ENCODE assay signal across 8 cellular contexts in genomic region chr19:41531438-41532311, GRCh38. TPM values are rescaled to one million over a fixed set of nuclear protein-coding genes. Genes with fewer than 3 reads are reported as not detected.
DNase-seq lines count a peak whose midpoint lies in the region; ATAC-seq and TF ChIP-seq lines count a peak whose summit lies in the region.

No MANE protein-coding gene starts in this region.

- peak overlapping the region; percentile 79 to 93 (median 88) for H3K4me3 Mint-ChIP-seq in naive B cell

- H3K4me1 Mint-ChIP-seq in naive B cell, result peaks cover 67 to 92% (median 77%) of the 10 kb centered on the region in 3 donors

- H3K9ac ChIP-seq in subcutaneous abdominal adipose tissue (ENCODE audit: low read length in 5 of 5), result peak overlapping the region in 3 of 5 donors; percentile 62 to 69 (median 63)

- H3K27me3 ChIP-seq in subcutaneous abdominal adipose tissue (ENCODE audit: control insufficient read depth in 5 of 5, insufficient read depth in 4 of 5, low read length in 5 of 5), result no peaks in the 10 kb centered on the region

- peak; percentile 72 to 74 for ATAC-seq in naive B cell (ENCODE audit: low read depth in 2 of 2)
- no peak for ATAC-seq in HG03039 (IDR thresholded peaks at IDR 0.05; ENCODE audit: unreplicated experiment)

- peaks cover 8 to 34% (median 29%) of the 10 kb centered on the region in 7 donors for H3K9me3 Mint-ChIP-seq in naive B cell

- H3K27ac ChIP-seq in subcutaneous abdominal adipose tissue (ENCODE audit: low read depth, low read length), result peak overlapping the region; percentile 52

- DNase-seq in KBM-7 (peak; percentile 98), dermis blood vessel endothelial cell (peak; percentile 99), naive B cell (peak; percentile 85), NCI-H1436 treated with DMSO at 0.1 percent for 48 hours (lab: John Stamatoyannopoulos, UW) (no peak)
- peak; percentile 78 to 86 for DNase-seq in activated CD4-positive, alpha-beta T cell treated with anti-CD3 and anti-CD28 coated beads for 4 hours

- peaks cover 0 to 16% of the 10 kb centered on the region in 2 donors for H3K36me3 Mint-ChIP-seq in naive B cell

- H3K4me3 ChIP-seq in GM12875 (ENCODE audit: low read depth, low read length), result peak overlapping the region; percentile 53
- H3K4me3 ChIP-seq in subcutaneous abdominal adipose tissue (ENCODE audit: low read depth in 1 of 5, low read length in 5 of 5), result peak overlapping the region; percentile 41 to 70 (median 56)

- TF ChIP-seq CTCF in GM12875 (IDR thresholded peaks at IDR 0.05; ENCODE audit: borderline replicate concordance, insufficient read depth, low read depth, low read length), result no peak

- H3K27me3 Mint-ChIP-seq in naive B cell, result no peaks in the 10 kb centered on the region

- H3K9me3 ChIP-seq in subcutaneous abdominal adipose tissue (ENCODE audit: control insufficient read depth in 5 of 5, low read length in 5 of 5), result peaks cover 0 to 20% (median 6%) of the 10 kb centered on the region in 5 donors

- H3K27ac Mint-ChIP-seq in naive B cell, result peak overlapping the region; percentile 90 to 99 (median 94)

- in situ Hi-C loops in KBM-7 (cut with MboI; ENCODE audit: low pct_unique_long_range_greater_than_20kb, low sequenced_read_pairs), result no loop called here

- H3K4me1 ChIP-seq in subcutaneous abdominal adipose tissue (ENCODE audit: control insufficient read depth in 5 of 5, insufficient read depth in 5 of 5, low read length in 5 of 5), result peaks cover 5 to 56% (median 35%) of the 10 kb centered on the region in 5 donors

- H3K36me3 ChIP-seq in subcutaneous abdominal adipose tissue (ENCODE audit: control insufficient read depth in 5 of 5, insufficient read depth in 5 of 5, low read length in 5 of 5), result no peaks in the 10 kb centered on the region

RNA-seq across cellular contexts. Expression of gene CEACAM21, which starts 44.3 kb away (rescaled TPM):
- total RNA-seq in dermis blood vessel endothelial cell, result 3.2 and 9.4 TPM in 2 replicates
- polyA plus RNA-seq in naive B cell (ENCODE audit: low read depth in 6 of 6), result 10 to 100 TPM in 5 of 6 donors, 1 to 10 TPM in 1; 7.1 to 57.2 (median 20.0) TPM
